In genomic region chr12:131105736-131106356, GRCh38 we compare ENCODE assay signal across 13 cellular contexts.
A peak's percentile ranks its signal among the peaks of the same experiment; 100 is the strongest.
DNase-seq lines count a peak whose midpoint lies in the region; ATAC-seq and TF ChIP-seq lines count a peak whose summit lies in the region.
"Had no signal": no experiment of that assay in that cellular context is flagged by ENCODE, and none has a peak within 500 bp of the region (broad histone marks: within the 10 kb centered on the region; RNA-seq: fewer than 3 reads in every experiment).

No MANE protein-coding gene starts in this region.

- H3K4me1 Mint-ChIP-seq in neural progenitor cell = peaks cover 31% of the 10 kb centered on the region
- H3K4me1 Mint-ChIP-seq: mesothelial cell of epicardium had no signal

- H3K4me1 ChIP-seq in left lung (peaks cover 0 to 7% of the 10 kb centered on the region in 2 donors), neural progenitor cell (peaks cover 18% of the 10 kb centered on the region)

- POLR2A ChIA-PET in HEK293T (lab: Yijun Ruan, JAX) = interaction anchor here (1.1 kb wide), 2 partner anchors 8 to 722 kb away, joined by 3 to 4 read pairs; partner anchors contain the start of gene MMP17

- H3K27ac ChIP-seq in left lung (no peak overlapping the region), neural progenitor cell (no peak overlapping the region)
- H3K27ac ChIP-seq: epithelial cell of prostate, thoracic aorta had no signal

- no peaks in the 10 kb centered on the region for H4K20me1 ChIP-seq in neural progenitor cell (ENCODE audit: low read depth)

- H3K27me3 ChIP-seq in left lung (no peaks in the 10 kb centered on the region), neural progenitor cell (no peaks in the 10 kb centered on the region)

- CTCF ChIA-PET in HEK293T (lab: Yijun Ruan, JAX) = interaction anchor here (1.9 to 4.6 kb wide), 3 partner anchors 11 to 189 kb away, joined by 5 to 38 read pairs (median 8); no protein-coding TSS in a partner anchor

- H2AFZ ChIP-seq in neural progenitor cell (replicated peaks) = no peak overlapping the region

- no peak overlapping the region for H3K4me3 Mint-ChIP-seq in neural progenitor cell
- H3K4me3 Mint-ChIP-seq: HFFc6, mesothelial cell of epicardium had no signal

- no peak overlapping the region for H3K9ac ChIP-seq in neural progenitor cell

- H3K27me3 Mint-ChIP-seq in neural progenitor cell (ENCODE audit: insufficient read depth, low read depth) = peaks cover 7% of the 10 kb centered on the region

- DNase-seq in activated T-cell treated with anti-CD3 and anti-CD28 coated beads for 1 hour (ENCODE audit: low read depth) = peak; percentile 18
- DNase-seq in left lung = peak; percentile 25 to 76
- DNase-seq in stimulated activated CD8-positive, alpha-beta memory T cell treated with anti-CD3 and anti-CD28 coated beads, Interleukin-7, amount 100 ng/mL, for 4 hours (ENCODE audit: low read depth in 2 of 2) = peak; percentile 12 to 49
- no peak for DNase-seq in HEK293T (ENCODE audit: extremely low spot score)
- no peak for DNase-seq in neural progenitor cell (ENCODE audit: low spot score)
- DNase-seq in globus pallidus (ENCODE audit: low spot score) = no peak
- DNase-seq: GF-D8, HFFc6 had no signal

- TF ChIP-seq CTCF in left lung (IDR thresholded peaks at IDR 0.05) = no peak
- TF ChIP-seq CTCF in neural progenitor cell (IDR thresholded peaks at IDR 0.05) = no peak

- H3K4me2 ChIP-seq in neural progenitor cell = no peak overlapping the region

- H3F3A ChIP-seq in neural progenitor cell (ENCODE audit: low read depth) = peaks cover 5% of the 10 kb centered on the region

- no peaks in the 10 kb centered on the region for H3K36me3 ChIP-seq in left lung
- no peaks in the 10 kb centered on the region for H3K36me3 ChIP-seq in neural progenitor cell
- H3K36me3 ChIP-seq: thoracic aorta had no signal

- intact Hi-C loops in left lung (cut with DNase I) = no loop called here

- no peaks in the 10 kb centered on the region for H3K79me2 ChIP-seq in neural progenitor cell (ENCODE audit: low read depth)

- no peak overlapping the region for H3K27ac Mint-ChIP-seq in neural progenitor cell
- H3K27ac Mint-ChIP-seq: HFFc6, mesothelial cell of epicardium had no signal

- peaks cover 10% of the 10 kb centered on the region for H3K9me3 Mint-ChIP-seq in neural progenitor cell

- H3K36me3 Mint-ChIP-seq in neural progenitor cell = no peaks in the 10 kb centered on the region
- H3K36me3 Mint-ChIP-seq: mesothelial cell of epicardium had no signal

- H3K4me3 ChIP-seq in left lung = no peak overlapping the region
- H3K4me3 ChIP-seq in neural progenitor cell = no peak overlapping the region
- H3K4me3 ChIP-seq: thoracic aorta had no signal

- ATAC-seq in HG02798 (IDR thresholded peaks at IDR 0.05; ENCODE audit: poor library complexity, unreplicated experiment) = peak; percentile 50
- ATAC-seq in left lung = no peak
- no peak for ATAC-seq in HG03139 (IDR thresholded peaks at IDR 0.05; ENCODE audit: unreplicated experiment)

- H3K9me3 ChIP-seq in left lung (no peaks in the 10 kb centered on the region), neural progenitor cell (ENCODE audit: low read depth) (no peaks in the 10 kb centered on the region)
- H3K9me3 ChIP-seq: thoracic aorta had no signal

TF ChIP-seq in HEK293T, 16 proteins besides CTCF, POLR2A, EP300 and RAD21:
- no peak for TF ChIP-seq PKNOX1 (IDR thresholded peaks at IDR 0.05)
- no peak for TF ChIP-seq SP1 (IDR thresholded peaks at IDR 0.05)
- no peak for TF ChIP-seq BHLHE40 (IDR thresholded peaks at IDR 0.05; ENCODE audit: borderline replicate concordance)
- no peak for TF ChIP-seq FOXM1 (IDR thresholded peaks at IDR 0.05; ENCODE audit: borderline replicate concordance)
- no peak for TF ChIP-seq FOXA1 (IDR thresholded peaks at IDR 0.05)
- TF ChIP-seq LEF1 (IDR thresholded peaks at IDR 0.05; ENCODE audit: borderline replicate concordance) = no peak
- TF ChIP-seq ZNF384 (IDR thresholded peaks at IDR 0.05) = no peak
- no peak for TF ChIP-seq SUZ12 (IDR thresholded peaks at IDR 0.05)
- TF ChIP-seq ARNT (IDR thresholded peaks at IDR 0.05) = no peak
- TF ChIP-seq HDGF (IDR thresholded peaks at IDR 0.05; ENCODE audit: borderline replicate concordance) = no peak
- TF ChIP-seq NFRKB (IDR thresholded peaks at IDR 0.05) = no peak
- no peak for TF ChIP-seq FOXK2 (IDR thresholded peaks at IDR 0.05)
- no peak for TF ChIP-seq CTBP1 (IDR thresholded peaks at IDR 0.05; ENCODE audit: borderline replicate concordance)
- TF ChIP-seq TARDBP (IDR thresholded peaks at IDR 0.05) = no peak
- no peak for TF ChIP-seq ELF4 (IDR thresholded peaks at IDR 0.05)
- TF ChIP-seq L3MBTL2 (conservative IDR thresholded peaks at IDR 0.05) = no peak

Comparison
In these comparisons a context has a peak if more than half of its experiments do, and no peak if none do; other contexts are left out.
1. DNase-seq: peak in activated T-cell treated with anti-CD3 and anti-CD28 coated beads for 1 hour (single experiment), left lung (2 of 2) and stimulated activated CD8-positive, alpha-beta memory T cell treated with anti-CD3 and anti-CD28 coated beads, Interleukin-7, amount 100 ng/mL, for 4 hours (2 of 2); none in HEK293T (single experiment), neural progenitor cell (single experiment) and globus pallidus (single experiment).